ENCODE assay signal across 22 cellular contexts in the genomic region with DNA sequence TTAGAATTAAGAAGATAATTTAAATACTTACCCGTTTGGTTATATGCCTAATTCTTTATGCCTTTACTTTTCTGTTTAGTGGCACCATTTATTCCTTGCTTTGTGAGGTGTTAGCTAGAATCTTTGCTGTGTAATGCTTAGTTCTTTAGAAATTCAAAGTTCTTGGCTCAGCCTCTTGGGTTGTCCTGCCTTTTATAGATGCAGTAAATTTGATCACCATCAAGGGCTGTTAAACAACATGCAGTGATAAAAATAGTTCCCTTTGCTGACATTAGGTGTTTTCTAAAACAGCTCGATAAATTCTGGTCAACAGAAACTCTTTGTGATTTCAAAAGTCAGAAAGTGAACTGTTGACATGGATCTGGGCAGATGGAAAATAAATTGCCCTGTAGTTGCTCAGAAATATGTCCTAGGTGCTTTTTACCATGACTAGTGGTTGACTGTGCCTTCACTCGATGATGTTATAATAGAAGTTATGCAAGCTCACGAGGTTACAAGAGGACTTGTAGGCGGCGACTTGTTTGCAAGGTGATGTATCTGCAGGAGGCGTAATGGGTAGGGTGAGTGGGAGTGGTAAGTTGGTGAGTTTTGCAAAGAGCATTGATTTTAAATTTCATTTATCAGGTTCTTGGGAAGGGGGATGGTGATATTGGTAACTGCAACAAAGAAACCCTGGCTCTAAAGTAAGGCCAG. TPM values are rescaled to one million over a fixed set of nuclear protein-coding genes. Genes with fewer than 3 reads are reported as not detected.
"Had no signal": no experiment of that assay in that cellular context is flagged by ENCODE, and none has a peak within 500 bp of the region (broad histone marks: within the 10 kb centered on the region; RNA-seq: fewer than 3 reads in every experiment).

No MANE protein-coding gene starts in this region.

- H3K9ac ChIP-seq: SK-N-SH had no signal

- ATAC-seq: HepG2 had no signal

- DNase-seq: IMR-90, Karpas-422, KG1, MM.1S, NCI-H1092 treated with DMSO at 0.1 percent for 48 hours, NCI-H1436, NCI-H187, NCI-H2029, NCI-H2081 treated with DMSO at 0.1 percent for 48 hours, NCI-H2171, NCI-H226, NCI-H446, NCI-H510A, NCI-H524 treated with DMSO at 0.1 percent for 48 hours, NCI-H69, NCI-H774, RPMI8226, SHP77, SK-N-SH had no signal

- H3K9me3 ChIP-seq: SK-N-SH had no signal

RNA-seq across cellular contexts. Expression of gene LRRTM1, which starts 52.1 kb away (rescaled TPM):
- total RNA-seq: HepG2, HT1080, IMR-90, SK-MEL-5 had no signal
- polyA plus RNA-seq: HepG2, IMR-90 had no signal
